ENCODE assay signal across 8 cellular contexts in genomic region chr16:29825145-29826044, GRCh38. TPM values are rescaled to one million over a fixed set of nuclear protein-coding genes. Genes with fewer than 3 reads are reported as not detected.
DNase-seq lines count a peak whose midpoint lies in the region; ATAC-seq and TF ChIP-seq lines count a peak whose summit lies in the region.

No MANE protein-coding gene starts in this region.

- H3K36me3 Mint-ChIP-seq in CD14-positive monocyte = peaks cover 18 to 36% of the 10 kb centered on the region in 2 donors

- peak overlapping the region in 3 of 7 donors; percentile 2 to 54 (median 52) for H3K27ac Mint-ChIP-seq in CD14-positive monocyte

- no peaks in the 10 kb centered on the region for H3K9me3 Mint-ChIP-seq in CD14-positive monocyte

- H3K27me3 ChIP-seq in Peyer's patch (no peaks in the 10 kb centered on the region), breast epithelium (no peaks in the 10 kb centered on the region), liver (ENCODE audit: control insufficient read depth in 4 of 4, insufficient read depth in 4 of 4, low read length in 3 of 4) (no peaks in the 10 kb centered on the region), stomach (no peaks in the 10 kb centered on the region)

- peaks cover 8 to 79% (median 39%) of the 10 kb centered on the region in 4 donors for H3K4me1 ChIP-seq in Peyer's patch
- H3K4me1 ChIP-seq in breast epithelium = peaks cover 13 to 30% of the 10 kb centered on the region in 2 donors
- H3K4me1 ChIP-seq in liver (ENCODE audit: control insufficient read depth in 4 of 4, insufficient read depth in 4 of 4, low read length in 3 of 4) = peaks cover 17 to 44% (median 27%) of the 10 kb centered on the region in 4 donors
- H3K4me1 ChIP-seq in stomach = peaks cover 79 to 98% (median 95%) of the 10 kb centered on the region in 4 donors

- no peak for TF ChIP-seq EP300 in stomach (IDR thresholded peaks at IDR 0.05)

- no peak for TF ChIP-seq CTCF in GM13977 (IDR thresholded peaks at IDR 0.05; ENCODE audit: extremely low read depth, insufficient read depth, missing control alignments)
- no peak for TF ChIP-seq CTCF in Peyer's patch (IDR thresholded peaks at IDR 0.05)
- no peak for TF ChIP-seq CTCF in breast epithelium (IDR thresholded peaks at IDR 0.05)
- TF ChIP-seq CTCF in liver (IDR thresholded peaks at IDR 0.05; ENCODE audit: low read depth, low read length, missing input control) = no peak
- TF ChIP-seq CTCF in stomach (IDR thresholded peaks at IDR 0.05) = no peak
- no peak for TF ChIP-seq CTCF in CD14-positive monocyte (IDR thresholded peaks at IDR 0.05)

- no peak overlapping the region for H3K9ac ChIP-seq in liver (ENCODE audit: low read depth in 1 of 2, low read length in 2 of 2)

- H3K27ac ChIP-seq in Peyer's patch = peak overlapping the region; percentile 68 to 95 (median 91)
- H3K27ac ChIP-seq in breast epithelium = peak overlapping the region; percentile 86 to 93
- peak overlapping the region; percentile 19 to 30 for H3K27ac ChIP-seq in liver (ENCODE audit: low read depth in 1 of 2, low read length in 2 of 2)
- peak overlapping the region; percentile 70 to 97 (median 94) for H3K27ac ChIP-seq in stomach

- in situ Hi-C loops in GM13977 (cut with MboI; ENCODE audit: low pct_unique_long_range_greater_than_20kb, low sequenced_read_pairs, unreplicated experiment) = no loop called here

- H3K4me3 ChIP-seq in Peyer's patch (peak overlapping the region in 3 of 4 donors; percentile 1 to 41 (median 2)), breast epithelium (peak overlapping the region in 2 of 3 donors; percentile 1 to 27), liver (ENCODE audit: low read depth in 1 of 3, low read length in 3 of 3) (no peak overlapping the region), stomach (peak overlapping the region in 3 of 4 donors; percentile 1 to 31 (median 6))

- intact Hi-C loops in breast epithelium (cut with DNase I; ENCODE audit: low total_unique reads) (no loop called here), stomach (cut with DNase I; ENCODE audit: low total_unique reads) (no loop called here), CD14-positive monocyte (cut with micrococcal nuclease) (no loop called here)

- H3K27me3 Mint-ChIP-seq in CD14-positive monocyte (ENCODE audit: low read depth in 3 of 3) = no peaks in the 10 kb centered on the region

- no peak for TF ChIP-seq RAD21 in liver (IDR thresholded peaks at IDR 0.05)

- H3K4me3 Mint-ChIP-seq in CD14-positive monocyte = no peak overlapping the region

- peaks cover 42% of the 10 kb centered on the region for H3K4me1 Mint-ChIP-seq in CD14-positive monocyte

- WGBS in liver = 80% methylated on average over 10 of the region's 10 CpGs
- WGBS in stomach, 5 donors = 52 to 74% (median 63%) methylated on average over 7 to 10 of the region's 10 CpGs

- H3K9me3 ChIP-seq in Peyer's patch = no peaks in the 10 kb centered on the region
- H3K9me3 ChIP-seq in breast epithelium = no peaks in the 10 kb centered on the region
- H3K9me3 ChIP-seq in liver (ENCODE audit: control insufficient read depth in 4 of 4, low read length in 3 of 4) = no peaks in the 10 kb centered on the region
- no peaks in the 10 kb centered on the region for H3K9me3 ChIP-seq in stomach

- ATAC-seq in GM21529 (IDR thresholded peaks at IDR 0.05; ENCODE audit: unreplicated experiment) (no peak), HG03280 (IDR thresholded peaks at IDR 0.05; ENCODE audit: unreplicated experiment) (no peak)

- H3K36me3 ChIP-seq in Peyer's patch (peaks cover 0 to 4% (median 0%) of the 10 kb centered on the region in 3 donors), breast epithelium (no peaks in the 10 kb centered on the region), liver (ENCODE audit: control insufficient read depth in 4 of 4, insufficient read depth in 3 of 4, low read depth in 1 of 4, low read length in 3 of 4) (no peaks in the 10 kb centered on the region), stomach (peaks cover 0 to 13% (median 10%) of the 10 kb centered on the region in 4 donors)

- DNase-seq in GM13977 (ENCODE audit: low spot score) (peak; percentile 80), Peyer's patch (peak in 1 of 3 donors; percentile 74), breast epithelium (ENCODE audit: low spot score in 2 of 2) (no peak), stomach (no peak), CD14-positive monocyte (ENCODE audit: low spot score) (no peak)

- peak; percentile 49 to 66 for TF ChIP-seq POLR2A in Peyer's patch (IDR thresholded peaks at IDR 0.05)
- no peak for TF ChIP-seq POLR2A in breast epithelium (IDR thresholded peaks at IDR 0.05)
- TF ChIP-seq POLR2A in stomach (IDR thresholded peaks at IDR 0.05) = no peak

TF ChIP-seq in liver, 16 proteins besides CTCF, POLR2A, EP300 and RAD21:
- TF ChIP-seq ZBTB33 (IDR thresholded peaks at IDR 0.05) (no peak), HNF4A (conservative IDR thresholded peaks at IDR 0.05) (no peak), GABPA (IDR thresholded peaks at IDR 0.05 in 1 of 2, conservative IDR thresholded peaks at IDR 0.05 in 1 of 2) (no peak), NR2F2 (IDR thresholded peaks at IDR 0.05) (no peak)
- TF ChIP-seq, protein P1, sequence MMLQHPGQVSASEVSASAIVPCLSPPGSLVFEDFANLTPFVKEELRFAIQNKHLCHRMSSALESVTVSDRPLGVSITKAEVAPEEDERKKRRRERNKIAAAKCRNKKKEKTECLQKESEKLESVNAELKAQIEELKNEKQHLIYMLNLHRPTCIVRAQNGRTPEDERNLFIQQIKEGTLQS (IDR thresholded peaks at IDR 0.05) = no peak

RNA-seq across cellular contexts. Expression of gene MVP, which starts 5.1 kb away (rescaled TPM):
- total RNA-seq in Peyer's patch (100 to 1,000 TPM; 222 to 709 (median 645) TPM), breast epithelium (100 to 1,000 TPM in 1 of 3 donors, 10 to 100 TPM in 2; 78.1 to 132 (median 99.7) TPM), liver (10 to 100 TPM; 30.7 to 78.4 TPM), stomach (100 to 1,000 TPM in 4 of 5 donors, 10 to 100 TPM in 1; 92.2 to 453 (median 154) TPM)
- polyA plus RNA-seq in liver (10 to 100 TPM; 40.1 to 61.4 TPM), stomach (100 to 1,000 TPM; 101 to 122 (median 116) TPM), CD14-positive monocyte (100 to 1,000 TPM; 146 to 185 TPM)

RNA-seq across cellular contexts. Expression of gene PAGR1, which starts 9.4 kb away (rescaled TPM):
- total RNA-seq in Peyer's patch (10 to 100 TPM; 39.5 to 50.3 (median 48.3) TPM), breast epithelium (10 to 100 TPM; 26.6 to 40.5 (median 29.8) TPM), liver (10 to 100 TPM; 11.1 to 16.9 TPM), stomach (100 to 1,000 TPM in 1 of 5 donors, 10 to 100 TPM in 3, 1 to 10 TPM in 1; 7.1 to 124 (median 19.8) TPM)
- polyA plus RNA-seq in liver (10 to 100 TPM in 1 of 2 donors, 1 to 10 TPM in 1; 7.3 to 18.7 TPM), stomach (10 to 100 TPM; 24.0 to 31.6 (median 27.1) TPM), CD14-positive monocyte (10 to 100 TPM; 36.3 to 43.4 TPM)

RNA-seq across cellular contexts. Expression of gene PRRT2, which starts 13.4 kb away (rescaled TPM):
- 1 to 10 TPM in 2 of 4 donors, under 1 TPM in 1, not detected in 1; 0.95 to 3.3 (median 2.5) TPM for total RNA-seq in Peyer's patch
- 1 to 10 TPM; 2.9 to 3.9 (median 3.5) TPM for total RNA-seq in breast epithelium
- total RNA-seq in liver = under 1 TPM; 0.09 to 0.59 TPM
- polyA plus RNA-seq in liver = under 1 TPM; 0.16 to 0.28 TPM
- total RNA-seq in stomach = 10 to 100 TPM in 1 of 5 donors, 1 to 10 TPM in 2, not detected in 2; 4.0 to 17.4 (median 4.6) TPM
- under 1 TPM in 2 of 3 donors, not detected in 1; 0.62 to 0.83 TPM for polyA plus RNA-seq in stomach
- polyA plus RNA-seq in CD14-positive monocyte = not detected

RNA-seq across cellular contexts. Expression of gene MAZ, which starts 19.1 kb away (rescaled TPM):
- total RNA-seq in Peyer's patch = 100 to 1,000 TPM; 124 to 208 (median 135) TPM
- 10 to 100 TPM; 49.3 to 61.9 (median 60.0) TPM for total RNA-seq in breast epithelium
- 100 to 1,000 TPM in 1 of 2 donors, 10 to 100 TPM in 1; 28.4 to 272 TPM for total RNA-seq in liver
- 10 to 100 TPM; 16.0 to 61.7 TPM for polyA plus RNA-seq in liver
- 100 to 1,000 TPM in 4 of 5 donors, 10 to 100 TPM in 1; 11.7 to 865 (median 117) TPM for total RNA-seq in stomach
- polyA plus RNA-seq in stomach = 100 to 1,000 TPM in 2 of 3 donors, 10 to 100 TPM in 1; 79.9 to 160 (median 102) TPM
- 10 to 100 TPM; 14.2 to 18.8 TPM for polyA plus RNA-seq in CD14-positive monocyte

RNA-seq across cellular contexts. Expression of gene KIF22, which starts 34.8 kb away (rescaled TPM):
- 100 to 1,000 TPM in 2 of 4 donors, 10 to 100 TPM in 2; 31.9 to 157 (median 72.8) TPM for total RNA-seq in Peyer's patch
- total RNA-seq in breast epithelium = 10 to 100 TPM; 16.3 to 50.2 (median 22.3) TPM
- 10 to 100 TPM; 15.0 to 80.1 TPM for total RNA-seq in liver
- 10 to 100 TPM; 39.9 to 58.7 TPM for polyA plus RNA-seq in liver
- total RNA-seq in stomach = 100 to 1,000 TPM in 1 of 5 donors, 10 to 100 TPM in 4; 11.1 to 229 (median 26.8) TPM
- 10 to 100 TPM; 53.6 to 88.5 (median 59.2) TPM for polyA plus RNA-seq in stomach
- 10 to 100 TPM; 22.0 to 28.9 TPM for polyA plus RNA-seq in CD14-positive monocyte

Comparison
In these comparisons a context has a peak if more than half of its experiments do, and no peak if none do; other contexts are left out.
1. H3K27ac ChIP-seq: peak in every context shown above with its lines; median percentile 94 in stomach; 91 in Peyer's patch; 90 in breast epithelium; 24 in liver.
2. H3K4me3 ChIP-seq: peak in Peyer's patch (3 of 4), breast epithelium (2 of 3) and stomach (3 of 4); none in liver (0 of 3).
3. POLR2A ChIP-seq: peak in Peyer's patch (2 of 2); none in breast epithelium (single experiment) and stomach (0 of 4).